1 cellular context compared by ENCODE assay signal in genomic region chr2:177693658-177694334, GRCh38.
TF ChIP-seq lines count a peak whose summit lies in the region.

No MANE protein-coding gene starts in this region.

TF ChIP-seq in K562, 482 proteins besides CTCF, POLR2A, EP300 and RAD21 (continued from another document and continues in another):
- TF ChIP-seq CTCFL (IDR thresholded peaks at IDR 0.05; ENCODE audit: borderline replicate concordance, insufficient read depth, low read depth, low read length, poor library complexity, severe bottlenecking) (no peak), RAD51 (IDR thresholded peaks at IDR 0.05; ENCODE audit: borderline replicate concordance, low read depth) (no peak; the same call in 1 of the 2 replicates), ARID3A (IDR thresholded peaks at IDR 0.05; ENCODE audit: borderline replicate concordance, low read depth, low read length) (peak; percentile 68; the same call in 1 of the 2 replicates), SMARCA4 (IDR thresholded peaks at IDR 0.05) (peak; percentile 98), POLR2G (IDR thresholded peaks at IDR 0.05; ENCODE audit: low read depth, low read length) (no peak), C11orf30 (IDR thresholded peaks at IDR 0.05; ENCODE audit: low read depth) (peak; percentile 91), ZNF584 (CRISPR knock-in tag; IDR thresholded peaks at IDR 0.05; ENCODE audit: low read depth) (peak; percentile 93), CBFB (CRISPR knock-in tag; IDR thresholded peaks at IDR 0.05) (no peak), SMAD3 (CRISPR knock-in tag; conservative IDR thresholded peaks at IDR 0.05) (no peak), PYGO2 (tag; IDR thresholded peaks at IDR 0.05) (no peak), JUN (IDR thresholded peaks at IDR 0.05; ENCODE audit: borderline replicate concordance, low read depth, low read length) (no peak), JUN (CRISPR knock-in tag; IDR thresholded peaks at IDR 0.05; ENCODE audit: borderline replicate concordance) (no peak), ZNF518B (CRISPR knock-in tag; IDR thresholded peaks at IDR 0.05) (no peak), HNRNPUL1 (IDR thresholded peaks at IDR 0.05; ENCODE audit: low read length) (no peak), DACH1 (IDR thresholded peaks at IDR 0.05; ENCODE audit: partially characterized antibody) (no peak), ZNF316 (IDR thresholded peaks at IDR 0.05) (peak; percentile 94), ZZZ3 (IDR thresholded peaks at IDR 0.05) (no peak), HNRNPK (IDR thresholded peaks at IDR 0.05; ENCODE audit: low read depth, low read length, poor library complexity, severe bottlenecking) (no peak), SRSF3 (IDR thresholded peaks at IDR 0.05; ENCODE audit: insufficient read depth, low read length) (no peak), POLR3G (IDR thresholded peaks at IDR 0.05; ENCODE audit: extremely low read depth, insufficient read length, insufficient replicate concordance) (no peak), HMGXB4 (CRISPR knock-in tag; IDR thresholded peaks at IDR 0.05) (no peak), ZBTB2 (IDR thresholded peaks at IDR 0.05) (no peak), CTBP1 (IDR thresholded peaks at IDR 0.05; ENCODE audit: borderline replicate concordance) (peak; percentile 56; the same call in 1 of the 2 replicates), ZHX1 (conservative IDR thresholded peaks at IDR 0.05; ENCODE audit: low read length) (no peak), MCM5 (IDR thresholded peaks at IDR 0.05; ENCODE audit: low read depth) (no peak), SUPT5H (IDR thresholded peaks at IDR 0.05) (no peak), TCF7L2 (IDR thresholded peaks at IDR 0.05; ENCODE audit: low read depth, low read length) (no peak), CBX8 (IDR thresholded peaks at IDR 0.05; ENCODE audit: borderline replicate concordance, extremely low read depth, low read depth, low read length, poor library complexity, severe bottlenecking) (no peak), ZNF696 (CRISPR knock-in tag; conservative IDR thresholded peaks at IDR 0.05) (no peak), E2F1 (CRISPR knock-in tag; IDR thresholded peaks at IDR 0.05) (peak; percentile 74), ZNF280B (CRISPR knock-in tag; IDR thresholded peaks at IDR 0.05) (no peak), ASH1L (IDR thresholded peaks at IDR 0.05; ENCODE audit: borderline replicate concordance, low read depth, partially characterized antibody) (no peak), ZNF717 (CRISPR knock-in tag; IDR thresholded peaks at IDR 0.05) (no peak), FOXK1 (CRISPR knock-in tag; IDR thresholded peaks at IDR 0.05; ENCODE audit: borderline replicate concordance) (no peak), ZNF639 (CRISPR knock-in tag; conservative IDR thresholded peaks at IDR 0.05 in 1 of 2, IDR thresholded peaks at IDR 0.05 in 1 of 2) (peak in 1 of 2 experiments; percentile 41; a peak in 1 of 4 replicates), BRF1 (IDR thresholded peaks at IDR 0.05; ENCODE audit: borderline replicate concordance, extremely low read depth, insufficient read length) (no peak), IRF2 (CRISPR knock-in tag; IDR thresholded peaks at IDR 0.05) (no peak), CREB5 (CRISPR knock-in tag; IDR thresholded peaks at IDR 0.05) (no peak), ZNF3 (CRISPR knock-in tag; IDR thresholded peaks at IDR 0.05) (no peak), ZNF197 (CRISPR knock-in tag; IDR thresholded peaks at IDR 0.05; ENCODE audit: low read depth) (0 out of 2 replicates have a peak, but pooled peaks have one; percentile 47), KDM5B (IDR thresholded peaks at IDR 0.05; ENCODE audit: insufficient replicate concordance, low read depth, low read length) (no peak), NCOA1 (IDR thresholded peaks at IDR 0.05; ENCODE audit: low read depth) (peak; percentile 86)
